Comparison of ENCODE assay signal across 14 cellular contexts in genomic region chr9:20321683-20322082, GRCh38.
DNase-seq lines count a peak whose midpoint lies in the region; ATAC-seq lines count a peak whose summit lies in the region.
"Had no signal": no experiment of that assay in that cellular context is flagged by ENCODE, and none has a peak within 500 bp of the region (broad histone marks: within the 10 kb centered on the region; RNA-seq: fewer than 3 reads in every experiment).

No MANE protein-coding gene starts in this region.

- peak overlapping the region; percentile 60 to 78 (median 72) for H3K4me3 Mint-ChIP-seq in CD4-positive, alpha-beta memory T cell
- H3K4me3 Mint-ChIP-seq in immature natural killer cell: peak overlapping the region in 3 of 5 donors; percentile 7 to 36 (median 36)

- peak overlapping the region in 1 of 2 donors; percentile 5 for H3K4me3 ChIP-seq in CD4-positive, alpha-beta memory T cell (ENCODE audit: low read length in 2 of 2)
- H3K4me3 ChIP-seq: cardiac muscle cell, left lung, prostate gland had no signal

- peaks cover 39 to 77% (median 71%) of the 10 kb centered on the region in 4 donors for H3K4me1 Mint-ChIP-seq in CD4-positive, alpha-beta memory T cell
- peaks cover 14 to 23% of the 10 kb centered on the region in 2 donors for H3K4me1 Mint-ChIP-seq in immature natural killer cell
- H3K4me1 Mint-ChIP-seq: IgD-negative memory B cell had no signal

- POLR2A ChIA-PET in CD4-positive, alpha-beta memory T cell (lab: Charles Lee; ENCODE audit: partially characterized antibody): interaction anchor here (0.7 to 2.1 kb wide), 7 partner anchors 11 to 362 kb away, joined by 3 to 17 read pairs (median 3); partner anchors contain the start of genes FOCAD and MLLT3

- ATAC-seq in GM18858 (IDR thresholded peaks at IDR 0.05; ENCODE audit: unreplicated experiment): no peak

- no peaks in the 10 kb centered on the region for H3K27me3 ChIP-seq in CD4-positive, alpha-beta memory T cell (ENCODE audit: insufficient read depth, low read length)
- H3K27me3 ChIP-seq: cardiac muscle cell, left lung had no signal

- H3K27me3 Mint-ChIP-seq in CD4-positive, alpha-beta memory T cell: no peaks in the 10 kb centered on the region
- peaks cover 3 to 6% (median 3%) of the 10 kb centered on the region in 3 donors for H3K27me3 Mint-ChIP-seq in immature natural killer cell (ENCODE audit: low read depth in 3 of 3)

- H3K27ac ChIP-seq in CD4-positive, alpha-beta memory T cell (ENCODE audit: low read depth, low read length): no peak overlapping the region
- H3K27ac ChIP-seq: cardiac muscle cell, left lung, prostate gland had no signal

- no peaks in the 10 kb centered on the region for H3K9me3 ChIP-seq in CD4-positive, alpha-beta memory T cell (ENCODE audit: control insufficient read depth in 1 of 2, low read length in 2 of 2)
- H3K9me3 ChIP-seq: Caco-2, left lung, prostate gland had no signal

- H3K36me3 Mint-ChIP-seq in CD4-positive, alpha-beta memory T cell: peaks cover 0 to 3% of the 10 kb centered on the region in 2 donors
- H3K36me3 Mint-ChIP-seq in immature natural killer cell: peaks cover 0 to 12% (median 0%) of the 10 kb centered on the region in 3 donors
- H3K36me3 Mint-ChIP-seq: IgD-negative memory B cell had no signal

- peak overlapping the region; percentile 79 to 94 (median 89) for H3K27ac Mint-ChIP-seq in CD4-positive, alpha-beta memory T cell
- peak overlapping the region in 1 of 6 donors; percentile 32 for H3K27ac Mint-ChIP-seq in immature natural killer cell
- H3K27ac Mint-ChIP-seq: IgD-negative memory B cell had no signal

- peaks cover 59% of the 10 kb centered on the region for H3K4me1 ChIP-seq in CD4-positive, alpha-beta memory T cell (ENCODE audit: insufficient read depth, low read length)
- H3K4me1 ChIP-seq: Caco-2, prostate gland had no signal

- intact Hi-C loops in CD4-positive, alpha-beta memory T cell (cut with micrococcal nuclease): no loop called here

- H3K36me3 ChIP-seq in CD4-positive, alpha-beta memory T cell (ENCODE audit: insufficient read depth, low read length): no peaks in the 10 kb centered on the region
- H3K36me3 ChIP-seq: cardiac muscle cell, left lung, prostate gland had no signal

- DNase-seq in CD4-positive, alpha-beta memory T cell: peak; percentile 70 to 80 (median 76)
- peak; percentile 61 for DNase-seq in NCI-H2227 treated with DMSO at 0.1 percent for 48 hours (lab: John Stamatoyannopoulos, UW)
- DNase-seq in activated T-helper 1 cell treated with Interleukin-2 at 50 U/mL for 16 hours (ENCODE audit: low read depth): peak; percentile 25
- peak in 2 of 3 donors; percentile 5 to 9 for DNase-seq in immature natural killer cell
- DNase-seq in NCI-H2171 (lab: John Stamatoyannopoulos, UW): no peak
- no peak for DNase-seq in HuH-7.5 (ENCODE audit: low spot score)
- no peak for DNase-seq in NCI-H774 (lab: John Stamatoyannopoulos, UW)
- DNase-seq: Caco-2, left lung, NCI-H526 treated with DMSO at 0.1 percent for 48 hours had no signal

- H3K9me3 Mint-ChIP-seq in CD4-positive, alpha-beta memory T cell: peaks cover 0 to 3% (median 0%) of the 10 kb centered on the region in 8 donors
- H3K9me3 Mint-ChIP-seq in immature natural killer cell: no peaks in the 10 kb centered on the region
- H3K9me3 Mint-ChIP-seq: IgD-negative memory B cell had no signal

- CTCF ChIA-PET in CD4-positive, alpha-beta memory T cell (lab: Charles Lee; ENCODE audit: partially characterized antibody): interaction anchor here (0.7 to 1.8 kb wide), 6 partner anchors 22 to 620 kb away, joined by 3 to 5 read pairs (median 3); no protein-coding TSS in a partner anchor

Comparison
In these comparisons a context has a peak if more than half of its experiments do, and no peak if none do; other contexts are left out.
1. DNase-seq: peak in CD4-positive, alpha-beta memory T cell (5 of 5), NCI-H2227 treated with DMSO at 0.1 percent for 48 hours (single experiment), activated T-helper 1 cell treated with Interleukin-2 at 50 U/mL for 16 hours (single experiment) and immature natural killer cell (2 of 3); none in NCI-H2171 (single experiment), HuH-7.5 (single experiment) and NCI-H774 (single experiment).